ENCODE assay signal across 8 cellular contexts in the genomic region with DNA sequence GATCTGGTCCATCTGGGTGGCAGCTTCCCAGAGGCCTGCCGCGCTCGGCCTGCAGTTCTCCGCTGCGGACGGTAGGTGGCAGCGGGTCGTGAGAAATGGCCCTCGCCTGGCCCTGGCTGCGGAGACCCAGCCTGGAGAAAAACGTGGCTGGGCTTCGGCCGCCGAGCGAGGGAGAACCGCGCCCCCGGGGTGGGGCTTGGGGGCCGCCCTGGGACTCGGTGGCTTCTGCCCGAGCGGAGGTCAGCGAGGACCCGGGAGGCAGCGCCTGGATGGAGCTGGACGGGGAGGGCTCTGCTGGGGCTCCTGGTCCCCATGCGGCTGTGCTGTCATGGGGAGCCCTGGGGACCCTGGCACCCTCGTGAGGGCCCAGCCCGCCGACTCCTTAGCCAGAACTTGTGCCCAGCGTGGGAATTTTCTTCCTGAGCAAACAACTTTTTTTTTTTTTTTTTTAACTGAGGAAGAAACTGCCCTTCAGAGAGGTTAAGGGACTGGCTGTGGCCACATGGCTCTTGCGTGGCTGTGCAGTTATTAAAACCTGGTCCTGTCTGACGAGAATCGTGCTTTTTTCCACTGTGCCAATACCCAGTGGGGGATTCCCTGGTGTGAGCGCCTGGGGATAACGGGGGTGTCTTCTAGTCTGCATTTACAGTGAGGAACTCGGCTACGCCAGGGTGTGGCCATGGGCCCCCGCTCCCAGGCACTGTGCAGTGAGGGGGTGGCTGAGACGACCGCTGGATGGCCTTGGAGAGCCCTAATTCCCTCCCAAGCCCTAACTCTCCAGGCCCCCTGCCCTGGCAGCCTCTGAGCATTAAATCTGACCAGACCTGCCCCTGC.
A peak's percentile ranks its signal among the peaks of the same experiment; 100 is the strongest.
DNase-seq lines count a peak whose midpoint lies in the region; ATAC-seq, FAIRE-seq and TF ChIP-seq lines count a peak whose summit lies in the region.

No MANE protein-coding gene starts in this region.

- H3K9me3 ChIP-seq in A549, result no peaks in the 10 kb centered on the region
- no peaks in the 10 kb centered on the region for H3K9me3 ChIP-seq in WERI-Rb-1 (ENCODE audit: severe bottlenecking)

- H3K4me3 ChIP-seq in A549 (peak overlapping the region; percentile 43), WERI-Rb-1 (ENCODE audit: low read depth, low read length) (peak overlapping the region; percentile 20)

- peaks cover 6% of the 10 kb centered on the region for H3K4me1 ChIP-seq in A549

- no peaks in the 10 kb centered on the region for H3K36me3 ChIP-seq in WERI-Rb-1

- H3K4me2 ChIP-seq in A549, result peak overlapping the region; percentile 91

- peak; percentile 59 for TF ChIP-seq POLR2A in A549 (IDR thresholded peaks at IDR 0.05; ENCODE audit: low read length)

- CTCF ChIA-PET in A549 (lab: Yijun Ruan, JAX), result interaction anchor here (0.6 to 2.6 kb wide), 42 partner anchors 8 to 1087 kb away, joined by 3 to 21 read pairs (median 4); no protein-coding TSS in a partner anchor

- TF ChIP-seq CTCF in A549 (IDR thresholded peaks at IDR 0.05), result peak; percentile 82
- TF ChIP-seq CTCF in WERI-Rb-1 (IDR thresholded peaks at IDR 0.05; ENCODE audit: low read depth, low read length), result peak; percentile 93

- POLR2A ChIA-PET in A549 (lab: Yijun Ruan, JAX), result interaction anchor here (0.8 kb wide), 1 partner anchor 963 kb away, joined by 3 read pairs; no protein-coding TSS in a partner anchor

- WGBS in A549 (ENCODE audit: missing lambda C conversion rate), result 41% methylated on average over 15 of the region's 41 CpGs

- TF ChIP-seq EP300 in A549 (IDR thresholded peaks at IDR 0.05), result no peak

- TF ChIP-seq RAD21 in A549 (conservative IDR thresholded peaks at IDR 0.05 in 1 of 2, IDR thresholded peaks at IDR 0.05 in 1 of 2), result peak; percentile 83 to 95

- FAIRE-seq in A549 (lab: Jason Lieb, UNC), result no peak

- DNase-seq in A549 (ENCODE audit: low read depth in 1 of 2, low spot score in 1 of 2) (peak; percentile 79 to 90), NCI-H2081 treated with DMSO at 0.1 percent for 48 hours (lab: John Stamatoyannopoulos, UW) (peak; percentile 28), WERI-Rb-1 (peak; percentile 87), caudate nucleus (lab: John Stamatoyannopoulos, UW) (peak; percentile 23 to 90 (median 78)), inferior parietal cortex (ENCODE audit: extremely low spot score) (peak; percentile 90), smooth muscle cell of the brain vasculature (ENCODE audit: low read depth, low spot score) (peak; percentile 85)

- ATAC-seq in A549 (peak; percentile 97 to 98), GM18508 (IDR thresholded peaks at IDR 0.05; ENCODE audit: insufficient read depth, unreplicated experiment) (peak; percentile 94), HG03039 (IDR thresholded peaks at IDR 0.05; ENCODE audit: unreplicated experiment) (peak; percentile 98)

- H3K27ac ChIP-seq in A549 (peak overlapping the region; percentile 84), WERI-Rb-1 (no peak overlapping the region), caudate nucleus (ENCODE audit: low read depth, low read length) (peak overlapping the region; percentile 46)

- peaks cover 4% of the 10 kb centered on the region for H3K27me3 ChIP-seq in WERI-Rb-1 (ENCODE audit: insufficient read depth, low read depth, severe bottlenecking)

TF ChIP-seq in A549, 52 proteins besides CTCF, POLR2A, EP300 and RAD21:
- TF ChIP-seq MAX (IDR thresholded peaks at IDR 0.05) (peak; percentile 90), CEBPB (IDR thresholded peaks at IDR 0.05) (no peak), JUN (IDR thresholded peaks at IDR 0.05) (peak in 1 of 2 experiments; percentile 35; a peak in 1 of 5 replicates), GATA3 (IDR thresholded peaks at IDR 0.05; ENCODE audit: borderline replicate concordance) (peak; percentile 23; the same call in 1 of the 2 replicates), ATOH8 (CRISPR knock-in tag; IDR thresholded peaks at IDR 0.05; ENCODE audit: low read depth) (no peak), SMC3 (IDR thresholded peaks at IDR 0.05) (peak; percentile 92)
- TF ChIP-seq, protein P1, sequence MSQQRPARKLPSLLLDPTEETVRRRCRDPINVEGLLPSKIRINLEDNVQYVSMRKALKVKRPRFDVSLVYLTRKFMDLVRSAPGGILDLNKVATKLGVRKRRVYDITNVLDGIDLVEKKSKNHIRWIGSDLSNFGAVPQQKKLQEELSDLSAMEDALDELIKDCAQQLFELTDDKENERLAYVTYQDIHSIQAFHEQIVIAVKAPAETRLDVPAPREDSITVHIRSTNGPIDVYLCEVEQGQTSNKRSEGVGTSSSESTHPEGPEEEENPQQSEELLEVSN (IDR thresholded peaks at IDR 0.05; ENCODE audit: borderline replicate concordance, low read depth), result peak; percentile 77

Comparison
In these comparisons a context has a peak if more than half of its experiments do, and no peak if none do; other contexts are left out.
1. DNase-seq: peak in every context shown above with its lines; median percentile 90 in inferior parietal cortex; 87 in WERI-Rb-1; 85 in smooth muscle cell of the brain vasculature; 84 in A549; 78 in caudate nucleus; 28 in NCI-H2081 treated with DMSO at 0.1 percent for 48 hours.